ENCODE assay signal across 24 cellular contexts in the genomic region with DNA sequence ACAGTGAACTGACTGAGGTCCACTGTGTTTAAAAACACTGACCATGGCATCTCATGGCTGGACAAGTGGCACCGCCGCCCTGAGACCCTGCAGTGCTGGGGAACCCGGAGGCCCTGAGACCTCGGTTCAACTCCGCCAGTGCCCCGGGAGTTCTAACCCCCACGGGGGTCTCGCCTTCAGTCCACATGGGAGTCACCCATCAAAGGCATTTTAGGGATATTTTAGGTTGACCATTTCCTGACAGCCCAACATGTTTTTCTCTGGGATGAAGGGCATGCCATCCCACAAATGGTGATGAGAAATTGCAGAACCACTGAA.
DNase-seq lines count a peak whose midpoint lies in the region; ATAC-seq, FAIRE-seq and TF ChIP-seq lines count a peak whose summit lies in the region.
"Had no signal": no experiment of that assay in that cellular context is flagged by ENCODE, and none has a peak within 500 bp of the region (broad histone marks: within the 10 kb centered on the region; RNA-seq: fewer than 3 reads in every experiment).

No MANE protein-coding gene starts in this region.

- no peak overlapping the region for H4K8ac ChIP-seq in neuronal stem cell (ENCODE audit: low read depth, low read length)

- H3K4me2 ChIP-seq in HepG2 (ENCODE audit: low read depth, low read length) (no peak overlapping the region), neuronal stem cell (ENCODE audit: insufficient read depth, low read length, poor library complexity, severe bottlenecking) (no peak overlapping the region)

- no peaks in the 10 kb centered on the region for H3K27me3 ChIP-seq in Caco-2 (replicated peaks; ENCODE audit: control insufficient read depth, insufficient read depth, low read length)
- H3K27me3 ChIP-seq in HepG2 (ENCODE audit: control insufficient read depth in 1 of 2, insufficient read depth in 2 of 2, low read length in 2 of 2), result no peaks in the 10 kb centered on the region
- H3K27me3 ChIP-seq in neuronal stem cell (ENCODE audit: control insufficient read depth in 3 of 3, insufficient read depth in 3 of 3, low read depth in 1 of 3, low read length in 3 of 3), result no peaks in the 10 kb centered on the region
- H3K27me3 ChIP-seq: BE2C had no signal

- no peaks in the 10 kb centered on the region for H3K9me3 ChIP-seq in Caco-2
- no peaks in the 10 kb centered on the region for H3K9me3 ChIP-seq in HepG2 (ENCODE audit: low read length)
- H3K9me3 ChIP-seq in neuronal stem cell (replicated peaks in 1 of 2; ENCODE audit: control insufficient read depth in 2 of 2, insufficient read depth in 1 of 2, low read depth in 1 of 2, low read length in 2 of 2), result no peaks in the 10 kb centered on the region
- H3K9me3 ChIP-seq: BE2C had no signal

- H3K4me3 ChIP-seq in Caco-2 (ENCODE audit: low read depth, low read length) (no peak overlapping the region), HepG2 (replicated peaks in 1 of 3; ENCODE audit: insufficient read depth in 1 of 3, low read depth in 2 of 3, low read length in 3 of 3) (no peak overlapping the region), neuronal stem cell (ENCODE audit: low read length in 2 of 2) (no peak overlapping the region)

- no peak for TF ChIP-seq RAD21 in HepG2 (CRISPR knock-in tag; IDR thresholded peaks at IDR 0.05)

- H3K4me1 ChIP-seq in Caco-2, result peaks cover 35% of the 10 kb centered on the region
- peaks cover 50% of the 10 kb centered on the region for H3K4me1 ChIP-seq in HepG2 (ENCODE audit: insufficient read depth, low read length)
- H3K4me1 ChIP-seq in neuronal stem cell (ENCODE audit: control insufficient read depth in 2 of 2, insufficient read depth in 1 of 2, low read depth in 1 of 2, low read length in 2 of 2), result no peaks in the 10 kb centered on the region

- no peak for TF ChIP-seq EP300 in HepG2 (IDR thresholded peaks at IDR 0.05; ENCODE audit: low read depth in 2 of 2, low read length in 2 of 2)
- TF ChIP-seq EP300 in HepG2 (CRISPR knock-in tag; IDR thresholded peaks at IDR 0.05; ENCODE audit: borderline replicate concordance), result no peak

- H3K36me3 ChIP-seq in Caco-2 (ENCODE audit: control insufficient read depth, insufficient read depth, low read length) (no peaks in the 10 kb centered on the region), HepG2 (replicated peaks in 1 of 2; ENCODE audit: control insufficient read depth in 1 of 2, insufficient read depth in 2 of 2, low read length in 2 of 2) (peaks cover 4 to 8% of the 10 kb centered on the region in 2 experiments; a peak in 3 of 5 replicates), neuronal stem cell (replicated peaks in 1 of 2; ENCODE audit: control insufficient read depth in 2 of 2, insufficient read depth in 2 of 2, low read length in 2 of 2) (peaks cover 0 to 28% of the 10 kb centered on the region in 2 donors)
- H3K36me3 ChIP-seq: BE2C had no signal

- no peak overlapping the region for H3K14ac ChIP-seq in neuronal stem cell (ENCODE audit: low read length)

- peaks cover 36% of the 10 kb centered on the region for H3K36me3 Mint-ChIP-seq in Caco-2 (ENCODE audit: insufficient read depth, unreplicated experiment)
- H3K36me3 Mint-ChIP-seq in type B pancreatic cell, result peaks cover 18% of the 10 kb centered on the region
- H3K36me3 Mint-ChIP-seq in natural killer cell treated with Interleukin-12 subunit alpha and Interleukin-12 subunit beta and Interleukin-15 and Interleukin-18, amount 100 ng/mL, for 72 hours, result no peaks in the 10 kb centered on the region
- H3K36me3 Mint-ChIP-seq: CD4-positive, alpha-beta memory T cell had no signal

- peak overlapping the region; percentile 24 for H3K27ac Mint-ChIP-seq in Caco-2 (ENCODE audit: unreplicated experiment)
- peak overlapping the region; percentile 33 for H3K27ac Mint-ChIP-seq in type B pancreatic cell
- peak overlapping the region in 1 of 2 donors; percentile 47 for H3K27ac Mint-ChIP-seq in natural killer cell treated with Interleukin-12 subunit alpha and Interleukin-12 subunit beta and Interleukin-15 and Interleukin-18, amount 100 ng/mL, for 72 hours
- H3K27ac Mint-ChIP-seq: CD4-positive, alpha-beta memory T cell; HFFc6; IgD-negative memory B cell had no signal

- no peak overlapping the region for H2BK12ac ChIP-seq in neuronal stem cell (ENCODE audit: low read length)

- H2AFZ ChIP-seq in HepG2 (ENCODE audit: low read length) (no peak overlapping the region), neuronal stem cell (ENCODE audit: low read length) (no peak overlapping the region)

- no peak overlapping the region for H3K27ac ChIP-seq in HepG2 (ENCODE audit: extremely low read length, insufficient read depth, low read length)
- no peak overlapping the region for H3K27ac ChIP-seq in neuronal stem cell (replicated peaks; ENCODE audit: low read length)
- H3K27ac ChIP-seq: C4-2B, HL-60 had no signal

- no peak overlapping the region for H3K18ac ChIP-seq in neuronal stem cell (ENCODE audit: low read length)

- H3K4me3 Mint-ChIP-seq in Caco-2 (ENCODE audit: unreplicated experiment) (no peak overlapping the region), type B pancreatic cell (no peak overlapping the region)
- H3K4me3 Mint-ChIP-seq in natural killer cell treated with Interleukin-12 subunit alpha and Interleukin-12 subunit beta and Interleukin-15 and Interleukin-18, amount 100 ng/mL, for 72 hours, result no peak overlapping the region
- H3K4me3 Mint-ChIP-seq: CD4-positive, alpha-beta memory T cell; HFFc6; IgD-negative memory B cell had no signal

- in situ Hi-C loops in HepG2 (cut with HindIII; ENCODE audit: extremely low pct_ligation_motif_present, low pct_unique_long_range_greater_than_20kb), result no loop called here
- in situ Hi-C loops in GM13976 (cut with MboI; ENCODE audit: low sequenced_read_pairs, unreplicated experiment), result no loop called here

- no peak overlapping the region for H2BK15ac ChIP-seq in neuronal stem cell (ENCODE audit: low read length)

- H3K23ac ChIP-seq in neuronal stem cell (ENCODE audit: low read depth, low read length, poor library complexity), result no peak overlapping the region

- no peak for ATAC-seq in HepG2
- ATAC-seq in natural killer cell treated with Interleukin-12 subunit alpha and Interleukin-12 subunit beta and Interleukin-15 and Interleukin-18, amount 100 ng/mL, for 72 hours, result no peak
- ATAC-seq: HCT116 had no signal

- H3K27me3 Mint-ChIP-seq in Caco-2 (ENCODE audit: insufficient read depth, unreplicated experiment) (no peaks in the 10 kb centered on the region), type B pancreatic cell (no peaks in the 10 kb centered on the region)
- H3K27me3 Mint-ChIP-seq in natural killer cell treated with Interleukin-12 subunit alpha and Interleukin-12 subunit beta and Interleukin-15 and Interleukin-18, amount 100 ng/mL, for 72 hours, result no peaks in the 10 kb centered on the region
- H3K27me3 Mint-ChIP-seq: IgD-negative memory B cell had no signal

- no peak overlapping the region for H2AK5ac ChIP-seq in neuronal stem cell (ENCODE audit: low read depth, low read length)

- 89% methylated on average over 8 of the region's 8 CpGs for WGBS in HepG2 (ENCODE audit: low lambda C conversion rate)
- no CpG with 5 or more reads among the region's 8 CpGs for WGBS in neuronal stem cell (ENCODE audit: extremely low coverage in 2 of 2, insufficient read length in 2 of 2, insufficient replicate concordance in 1 of 2), 2 donors

- no peak overlapping the region for H3K4ac ChIP-seq in neuronal stem cell (ENCODE audit: low read length)

- peaks cover 38% of the 10 kb centered on the region for H3K4me1 Mint-ChIP-seq in Caco-2 (ENCODE audit: low read depth, unreplicated experiment)
- peaks cover 49% of the 10 kb centered on the region for H3K4me1 Mint-ChIP-seq in type B pancreatic cell (ENCODE audit: unreplicated experiment)
- H3K4me1 Mint-ChIP-seq in natural killer cell treated with Interleukin-12 subunit alpha and Interleukin-12 subunit beta and Interleukin-15 and Interleukin-18, amount 100 ng/mL, for 72 hours (ENCODE audit: low read depth in 2 of 2), result peaks cover 0 to 2% of the 10 kb centered on the region in 2 donors
- H3K4me1 Mint-ChIP-seq: CD4-positive, alpha-beta memory T cell had no signal

- peak overlapping the region; percentile 21 for H2BK120ac ChIP-seq in neuronal stem cell (ENCODE audit: low read depth, low read length)

- intact Hi-C loops in Caco-2 (cut with micrococcal nuclease; ENCODE audit: unreplicated experiment) (no loop called here), HepG2 (cut with micrococcal nuclease; ENCODE audit: unreplicated experiment) (no loop called here)

- BruUV-seq in Caco-2 (replicated peaks; lab: Mats Ljungman, UMichigan) (no TSS peak), HepG2 (replicated peaks; lab: Mats Ljungman, UMichigan) (no TSS peak)

- H3K79me2 ChIP-seq in HepG2 (ENCODE audit: insufficient read depth, low read length), result peaks cover 70% of the 10 kb centered on the region

- no peaks in the 10 kb centered on the region for H3K79me1 ChIP-seq in neuronal stem cell (ENCODE audit: low read depth, low read length)

- H3K9me3 Mint-ChIP-seq in Caco-2 (ENCODE audit: unreplicated experiment) (no peaks in the 10 kb centered on the region), type B pancreatic cell (no peaks in the 10 kb centered on the region)
- H3K9me3 Mint-ChIP-seq in natural killer cell treated with Interleukin-12 subunit alpha and Interleukin-12 subunit beta and Interleukin-15 and Interleukin-18, amount 100 ng/mL, for 72 hours, result no peaks in the 10 kb centered on the region
- H3K9me3 Mint-ChIP-seq: HFFc6, IgD-negative memory B cell had no signal

- CTCF ChIA-PET in Caco-2 (lab: Charles Lee) (no interaction called here), HepG2 (lab: Yijun Ruan, JAX; ENCODE audit: low intra/inter-chr PET ratio, low total read pairs) (no interaction called here)

- DNase-seq in Caco-2 (no peak), HepG2 (ENCODE audit: low spot score) (no peak), neuronal stem cell (ENCODE audit: low spot score) (no peak), type B pancreatic cell (ENCODE audit: extremely low spot score, unreplicated experiment) (no peak), HT-29 (ENCODE audit: low spot score) (no peak), GM13976 (ENCODE audit: low spot score) (no peak)
- DNase-seq in natural killer cell treated with Interleukin-12 subunit alpha and Interleukin-12 subunit beta and Interleukin-15 and Interleukin-18, amount 100 ng/mL, for 72 hours (ENCODE audit: low spot score), result no peak
- DNase-seq: ACHN; BE2C; CD4-positive, alpha-beta memory T cell; DMS 273 treated with DMSO at 0.1 percent for 48 hours; GOT3; H7; HFFc6; KBM-7 had no signal

- H4K91ac ChIP-seq in neuronal stem cell (ENCODE audit: low read depth, low read length, poor library complexity), result no peak overlapping the region

- TF ChIP-seq CTCF in Caco-2 (IDR thresholded peaks at IDR 0.05; ENCODE audit: insufficient read depth in 1 of 2, low read depth in 1 of 2, low read length in 1 of 2, severe bottlenecking in 1 of 2, unreplicated experiment in 1 of 2) (no peak), HepG2 (CRISPR knock-in tag; IDR thresholded peaks at IDR 0.05) (no peak), type B pancreatic cell (conservative IDR thresholded peaks at IDR 0.05) (no peak), GM13976 (IDR thresholded peaks at IDR 0.05; ENCODE audit: borderline replicate concordance, control extremely low read depth, extremely low read depth, insufficient read depth, missing control alignments) (no peak)

- no peak overlapping the region for H2BK5ac ChIP-seq in neuronal stem cell (ENCODE audit: low read length)

- peaks cover 26% of the 10 kb centered on the region; the same call in 1 of the 2 replicates for H4K20me1 ChIP-seq in HepG2 (ENCODE audit: insufficient read depth, low read length)

- H3K9ac ChIP-seq in HepG2 (ENCODE audit: insufficient read depth, low read depth, low read length) (no peak overlapping the region), neuronal stem cell (ENCODE audit: low read depth, low read length, poor library complexity) (no peak overlapping the region)

- POLR2A ChIA-PET in Caco-2 (lab: Charles Lee), result no interaction called here
- POLR2A ChIA-PET in HepG2 (lab: Yijun Ruan, JAX), result no interaction called here

- no peak for FAIRE-seq in HepG2 (lab: Jason Lieb, UNC)
- FAIRE-seq: A204.1, G401.6, GM12891, GM18507, HTR-8/SVneo had no signal

- TF ChIP-seq POLR2A in HepG2 (IDR thresholded peaks at IDR 0.05; ENCODE audit: insufficient read depth in 1 of 2, low read depth in 2 of 2, low read length in 2 of 2), result no peak
